Comparison of ENCODE assay signal across 26 cellular contexts in the genomic region with DNA sequence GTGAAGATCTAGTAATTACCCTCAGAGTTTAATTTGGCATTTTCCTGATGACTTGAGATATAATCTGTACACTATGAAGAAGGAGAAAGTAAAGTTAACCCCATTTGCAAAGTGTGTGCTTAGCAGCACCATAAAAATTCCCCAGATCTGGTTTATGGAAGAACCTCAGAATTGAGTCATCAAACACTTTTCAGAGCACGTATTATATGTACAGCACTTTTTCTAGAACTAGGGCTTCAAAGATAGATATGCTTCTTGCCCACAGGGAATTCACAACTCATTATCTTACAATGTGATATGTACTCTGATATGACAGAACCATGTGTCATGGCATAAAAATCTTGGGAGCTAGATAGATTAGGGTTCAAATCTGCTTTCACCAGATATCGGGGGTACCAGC.
DNase-seq lines count a peak whose midpoint lies in the region; ATAC-seq and TF ChIP-seq lines count a peak whose summit lies in the region.
"Had no signal": no experiment of that assay in that cellular context is flagged by ENCODE, and none has a peak within 500 bp of the region (broad histone marks: within the 10 kb centered on the region; RNA-seq: fewer than 3 reads in every experiment).

No MANE protein-coding gene starts in this region.

- no peaks in the 10 kb centered on the region for H3K27me3 ChIP-seq in body of pancreas
- H3K27me3 ChIP-seq: heart right ventricle, ovary, spleen, suprapubic skin, vagina had no signal

- H3K9me3 ChIP-seq in SK-N-MC (ENCODE audit: low read depth, low read length) (no peaks in the 10 kb centered on the region), body of pancreas (no peaks in the 10 kb centered on the region)
- H3K9me3 ChIP-seq: heart right ventricle, mucosa of descending colon, ovary, spleen, suprapubic skin, vagina had no signal

- TF ChIP-seq CTCF in epithelial cell of esophagus (IDR thresholded peaks at IDR 0.05; ENCODE audit: insufficient read depth, low read depth, low read length, missing control alignments) (no peak), body of pancreas (IDR thresholded peaks at IDR 0.05) (no peak)

- DNase-seq in ELR (ENCODE audit: low read depth) (peak; percentile 79), SK-N-MC (ENCODE audit: low read depth, low spot score) (no peak), epithelial cell of esophagus (ENCODE audit: low read depth) (peak; percentile 22), kidney tubule cell (ENCODE audit: low spot score) (peak; percentile 33), HuH-7.5 (ENCODE audit: low spot score) (no peak), body of pancreas (no peak), NCI-H345 treated with DMSO at 0.1 percent for 48 hours (lab: John Stamatoyannopoulos, UW; ENCODE audit: unreplicated experiment) (no peak)
- DNase-seq in stimulated activated CD4-positive, alpha-beta T cell treated with anti-CD3 and anti-CD28 coated beads, Interleukin-2, amount 100 ng/mL, for 48 hours = no peak
- DNase-seq: activated CD4-positive, alpha-beta T cell treated with anti-CD3 and anti-CD28 coated beads, Interleukin-2, amount 50 U/mL, for 1 hour; activated naive CD4-positive, alpha-beta T cell treated with anti-CD3 and anti-CD28 coated beads for 36 hours; amniotic stem cell; caudate nucleus; H9; heart right ventricle; Karpas-422; NCI-H1048; NCI-H187 treated with DMSO at 0.1 percent for 48 hours; NCI-H748 treated with DMSO at 0.1 percent for 48 hours; ovary; spleen; stimulated activated CD4-positive, alpha-beta T cell treated with anti-CD3 and anti-CD28 coated beads, Interleukin-4, amount 100 ng/mL, for 1 hour; T-helper 2 cell had no signal

- no peak overlapping the region for H3K9ac ChIP-seq in SK-N-MC (ENCODE audit: insufficient read length)

- peaks cover 13% of the 10 kb centered on the region for H3K4me1 ChIP-seq in body of pancreas

- WGBS in body of pancreas, 2 donors = 83 to 98% methylated on average over 2 of the region's 2 CpGs

- H3K36me3 ChIP-seq in SK-N-MC (ENCODE audit: insufficient read depth, low read length) (no peaks in the 10 kb centered on the region), body of pancreas (replicated peaks in 1 of 2; ENCODE audit: insufficient read depth in 1 of 2, low read depth in 2 of 2) (no peaks in the 10 kb centered on the region)
- H3K36me3 ChIP-seq: heart right ventricle, ovary, spleen, suprapubic skin, vagina had no signal

- no peak for ATAC-seq in body of pancreas
- ATAC-seq: heart right ventricle; mucosa of descending colon; stimulated activated memory B cell treated with anti-CD40 and anti-IgM and Interleukin-4, amounts not matched to agents 10 μg/mL and 1 μg/mL and 100 μg/mL, for 72 hours had no signal

- no peak for TF ChIP-seq POLR2A in body of pancreas (IDR thresholded peaks at IDR 0.05)

- H3K27ac ChIP-seq in SK-N-MC = 0 out of 2 replicates have a peak overlapping the region, but pooled peaks have one; percentile 3
- H3K27ac ChIP-seq in body of pancreas = no peak overlapping the region
- H3K27ac ChIP-seq: heart right ventricle, ovary, spleen, suprapubic skin, vagina had no signal

- intact Hi-C loops in body of pancreas (cut with DNase I) = no loop called here

- H3K4me3 ChIP-seq in SK-N-MC (no peak overlapping the region), epithelial cell of esophagus (ENCODE audit: low read length) (no peak overlapping the region), body of pancreas (no peak overlapping the region)
- H3K4me3 ChIP-seq: heart right ventricle, mucosa of descending colon, ovary, spleen, suprapubic skin, vagina had no signal

Comparison
In these comparisons a context has a peak if more than half of its experiments do, and no peak if none do; other contexts are left out.
1. DNase-seq: peak in ELR (single experiment), epithelial cell of esophagus (single experiment) and kidney tubule cell (single experiment); none in SK-N-MC (single experiment), HuH-7.5 (single experiment), body of pancreas (0 of 4), NCI-H345 treated with DMSO at 0.1 percent for 48 hours (single experiment) and stimulated activated CD4-positive, alpha-beta T cell treated with anti-CD3 and anti-CD28 coated beads, Interleukin-2, amount 100 ng/mL, for 48 hours (0 of 2).